In genomic region chr16:30209032-30209431, GRCh38 we compare ENCODE assay signal across 9 cellular contexts. TPM values are rescaled to one million over a fixed set of nuclear protein-coding genes. Genes with fewer than 3 reads are reported as not detected.
DNase-seq lines count a peak whose midpoint lies in the region; ATAC-seq, FAIRE-seq and TF ChIP-seq lines count a peak whose summit lies in the region.
"Not testable (repeated sequence)": the region's sequence is repeated elsewhere in the genome, so short reads cannot be mapped to it uniquely, and the experiment has no call there.
"Had no signal": no experiment of that assay in that cellular context is flagged by ENCODE, and none has a peak within 500 bp of the region (broad histone marks: within the 10 kb centered on the region; RNA-seq: fewer than 3 reads in every experiment).

No MANE protein-coding gene starts in this region.

- ATAC-seq in foreskin keratinocyte (peak; percentile 60), left colon (peak; percentile 55), psoas muscle (peak; percentile 43 to 55 (median 50)), upper lobe of right lung (peak; percentile 62)

- intact Hi-C loops in ascending aorta (cut with DNase I); left colon (cut with DNase I, micrococcal nuclease); psoas muscle (cut with DNase I); upper lobe of right lung (cut with DNase I): not testable (repeated sequence)

- H3K36me3 ChIP-seq in ascending aorta; psoas muscle (ENCODE audit: insufficient read depth in 1 of 2, low read depth in 1 of 2); upper lobe of right lung: not testable (repeated sequence)

- TF ChIP-seq POLR2A in H54 (IDR thresholded peaks at IDR 0.05; ENCODE audit: low read depth, low read length): not testable (repeated sequence)

- TF ChIP-seq CTCF in ascending aorta (IDR thresholded peaks at IDR 0.05); foreskin keratinocyte (conservative IDR thresholded peaks at IDR 0.05); psoas muscle (IDR thresholded peaks at IDR 0.05); upper lobe of right lung (IDR thresholded peaks at IDR 0.05): not testable (repeated sequence)

- H3K27me3 ChIP-seq in ascending aorta; foreskin keratinocyte; psoas muscle (ENCODE audit: insufficient read depth in 3 of 3, low read length in 2 of 3); upper lobe of right lung: not testable (repeated sequence)

- H3K4me3 Mint-ChIP-seq in activated T-cell treated with anti-CD3 and anti-CD28 coated beads, Interleukin-2, amount 50 U/mL, for 24 hours: not testable (repeated sequence)

- H3K27me3 Mint-ChIP-seq in activated T-cell treated with anti-CD3 and anti-CD28 coated beads, Interleukin-2, amount 50 U/mL, for 24 hours: not testable (repeated sequence)

- H3K27ac ChIP-seq in ascending aorta, foreskin keratinocyte, psoas muscle, upper lobe of right lung: not testable (repeated sequence)

- H3K9me3 ChIP-seq in ascending aorta, psoas muscle, upper lobe of right lung: not testable (repeated sequence)

- H3K4me1 ChIP-seq in ascending aorta, foreskin keratinocyte, psoas muscle, upper lobe of right lung: not testable (repeated sequence)

- H3K4me3 ChIP-seq in ascending aorta, psoas muscle, upper lobe of right lung: not testable (repeated sequence)

- H3K36me3 Mint-ChIP-seq in activated T-cell treated with anti-CD3 and anti-CD28 coated beads, Interleukin-2, amount 50 U/mL, for 24 hours (ENCODE audit: low read depth): not testable (repeated sequence)

- peak; percentile 36 for FAIRE-seq in H54 (lab: Jason Lieb, UNC)

- not testable (repeated sequence) for H3K27ac Mint-ChIP-seq in activated T-cell treated with anti-CD3 and anti-CD28 coated beads, Interleukin-2, amount 50 U/mL, for 24 hours

- H3K4me1 Mint-ChIP-seq in activated T-cell treated with anti-CD3 and anti-CD28 coated beads, Interleukin-2, amount 50 U/mL, for 24 hours (ENCODE audit: low read depth): not testable (repeated sequence)

- not testable (repeated sequence) for DNase-seq in H54 (ENCODE audit: insufficient read length, low spot score); foreskin keratinocyte; upper lobe of right lung
- DNase-seq in activated CD4-positive, alpha-beta T cell treated with anti-CD3 and anti-CD28 coated beads for 4 hours: peak; percentile 3 to 42
- peak; percentile 26 for DNase-seq in activated T-cell treated with anti-CD3 and anti-CD28 coated beads, Interleukin-2, amount 50 U/mL, for 24 hours
- DNase-seq in ascending aorta (ENCODE audit: low spot score in 2 of 2): peak; percentile 26 to 64
- peak in 1 of 2 donors; percentile 66 for DNase-seq in left colon
- peak in 1 of 2 donors; percentile 31 for DNase-seq in psoas muscle

- not testable (repeated sequence) for H3K9me3 Mint-ChIP-seq in activated T-cell treated with anti-CD3 and anti-CD28 coated beads, Interleukin-2, amount 50 U/mL, for 24 hours

- 0% methylated on average over 4 of the region's 6 CpGs for WGBS in psoas muscle, 3 donors

RNA-seq across cellular contexts. Expression of gene SULT1A3, which starts 10.0 kb away (rescaled TPM):
- 14.8 TPM for total RNA-seq in ascending aorta
- 7.5 and 8.2 TPM in 2 replicates for total RNA-seq in foreskin keratinocyte
- polyA plus RNA-seq in foreskin keratinocyte: 9.5 and 12.6 TPM in 2 replicates
- 10 to 100 TPM; 72.3 to 92.6 TPM for total RNA-seq in left colon
- total RNA-seq in psoas muscle: 1 to 10 TPM; 4.2 to 5.5 (median 4.7) TPM
- polyA plus RNA-seq in psoas muscle: 1 to 10 TPM; 2.7 to 4.6 (median 3.4) TPM
- 10.6 TPM for total RNA-seq in upper lobe of right lung

RNA-seq across cellular contexts. Expression of gene SLX1A, which starts 15.4 kb away (rescaled TPM):
- total RNA-seq in ascending aorta: 44.6 TPM
- total RNA-seq in foreskin keratinocyte: 23.6 and 24.8 TPM in 2 replicates
- 4.2 and 9.3 TPM in 2 replicates for polyA plus RNA-seq in foreskin keratinocyte
- 10 to 100 TPM; 84.5 to 86.9 TPM for total RNA-seq in left colon
- total RNA-seq in psoas muscle: 10 to 100 TPM; 21.6 to 45.2 (median 38.3) TPM
- 10 to 100 TPM in 2 of 3 donors, 1 to 10 TPM in 1; 9.2 to 43.3 (median 31.0) TPM for polyA plus RNA-seq in psoas muscle
- total RNA-seq in upper lobe of right lung: 49.4 TPM

RNA-seq across cellular contexts. Expression of gene BOLA2B, which starts 15.6 kb away (rescaled TPM):
- total RNA-seq in ascending aorta: 643 TPM
- total RNA-seq in foreskin keratinocyte: 165 and 184 TPM in 2 replicates
- polyA plus RNA-seq in foreskin keratinocyte: 155 and 156 TPM in 2 replicates
- total RNA-seq in left colon: 100 to 1,000 TPM; 156 to 192 TPM
- total RNA-seq in psoas muscle: 10 to 100 TPM; 54.0 to 69.1 (median 60.3) TPM
- polyA plus RNA-seq in psoas muscle: 100 to 1,000 TPM; 177 to 700 (median 243) TPM
- 59.3 TPM for total RNA-seq in upper lobe of right lung

RNA-seq across cellular contexts. Expression of gene CORO1A, which starts 25.6 kb away (rescaled TPM):
- total RNA-seq in ascending aorta (69.4 TPM), foreskin keratinocyte (12.2 and 18.8 TPM in 2 replicates), left colon (10 to 100 TPM in 1 of 2 donors, 1 to 10 TPM in 1; 7.6 to 24.5 TPM), psoas muscle (1 to 10 TPM; 4.0 to 6.8 (median 6.3) TPM), upper lobe of right lung (70.0 TPM)
- polyA plus RNA-seq in foreskin keratinocyte (18.7 and 30.3 TPM in 2 replicates), psoas muscle (1 to 10 TPM; 2.7 to 6.5 (median 3.0) TPM)

RNA-seq across cellular contexts. Expression of gene NPIPB13, which starts 39.2 kb away (rescaled TPM):
- total RNA-seq in ascending aorta: 1.3 TPM
- 1.6 and 2.5 TPM in 2 replicates for total RNA-seq in foreskin keratinocyte
- polyA plus RNA-seq in foreskin keratinocyte: 0.20 and 0.72 TPM in 2 replicates
- 10 to 100 TPM in 1 of 2 donors, 1 to 10 TPM in 1; 9.7 to 21.1 TPM for total RNA-seq in left colon
- 1 to 10 TPM; 3.0 to 6.5 (median 5.0) TPM for total RNA-seq in psoas muscle
- 1 to 10 TPM; 1.8 to 2.2 (median 2.0) TPM for polyA plus RNA-seq in psoas muscle
- 19.9 TPM for total RNA-seq in upper lobe of right lung
- total RNA-seq: G401 had no signal
